In genomic region chr7:47337531-47337930, GRCh38 we compare ENCODE assay signal across 9 cellular contexts.
DNase-seq lines count a peak whose midpoint lies in the region; ATAC-seq and TF ChIP-seq lines count a peak whose summit lies in the region.
"Had no signal": no experiment of that assay in that cellular context is flagged by ENCODE, and none has a peak within 500 bp of the region (broad histone marks: within the 10 kb centered on the region; RNA-seq: fewer than 3 reads in every experiment).

No MANE protein-coding gene starts in this region.

- no peaks in the 10 kb centered on the region for H3K36me3 Mint-ChIP-seq in CD4-positive, alpha-beta T cell (ENCODE audit: low read depth)

- H3K36me3 ChIP-seq in uterus, result no peaks in the 10 kb centered on the region

- no peaks in the 10 kb centered on the region for H3K27me3 ChIP-seq in CD4-positive, alpha-beta T cell (ENCODE audit: control insufficient read depth, insufficient read depth, low read length)
- H3K27me3 ChIP-seq in uterus, result no peaks in the 10 kb centered on the region

- DNase-seq in epithelial cell of proximal tubule (ENCODE audit: low read depth) (no peak), glomerular visceral epithelial cell (ENCODE audit: extremely low spot score) (no peak), uterus (no peak)
- DNase-seq in CD4-positive, alpha-beta T cell, result no peak
- DNase-seq: T-helper 17 cell had no signal

- H3K9me3 Mint-ChIP-seq in CD4-positive, alpha-beta T cell, result no peaks in the 10 kb centered on the region

- no peak for TF ChIP-seq POLR2A in uterus (IDR thresholded peaks at IDR 0.05)

- H3K27ac Mint-ChIP-seq in CD4-positive, alpha-beta T cell, result no peak overlapping the region
- H3K27ac Mint-ChIP-seq: T-helper 17 cell had no signal

- TF ChIP-seq CTCF in 22Rv1 (IDR thresholded peaks at IDR 0.05) (peak; percentile 11; the same call in 1 of the 2 replicates), epithelial cell of proximal tubule (conservative IDR thresholded peaks at IDR 0.05; ENCODE audit: low read depth, low read length) (peak; percentile 26), uterus (IDR thresholded peaks at IDR 0.05) (no peak)
- TF ChIP-seq CTCF in CD4-positive, alpha-beta T cell (IDR thresholded peaks at IDR 0.05), result no peak

- H3K9me3 ChIP-seq in CD4-positive, alpha-beta T cell (ENCODE audit: control insufficient read depth, low read length), result no peaks in the 10 kb centered on the region
- H3K9me3 ChIP-seq in uterus, result no peaks in the 10 kb centered on the region

- H3K4me3 Mint-ChIP-seq in CD4-positive, alpha-beta T cell, result no peak overlapping the region
- H3K4me3 Mint-ChIP-seq: T-helper 17 cell had no signal

- no peaks in the 10 kb centered on the region for H3K4me1 ChIP-seq in uterus

- POLR2A ChIA-PET in CD4-positive, alpha-beta T cell (lab: Charles Lee), result no interaction called here

- no peak overlapping the region for H3K27ac ChIP-seq in 22Rv1
- H3K27ac ChIP-seq in CD4-positive, alpha-beta T cell (ENCODE audit: low read depth, low read length), result no peak overlapping the region
- H3K27ac ChIP-seq in uterus, result no peak overlapping the region

- intact Hi-C loops in CD4-positive, alpha-beta T cell (cut with DNase I, micrococcal nuclease), result no loop called here
- intact Hi-C loops in uterus (cut with DNase I; ENCODE audit: low total_unique reads), result no loop called here

- ATAC-seq in GM19452 (IDR thresholded peaks at IDR 0.05; ENCODE audit: unreplicated experiment) (peak; percentile 98), HG03469 (IDR thresholded peaks at IDR 0.05; ENCODE audit: unreplicated experiment) (peak; percentile 96), GM19035 (IDR thresholded peaks at IDR 0.05; ENCODE audit: unreplicated experiment) (no peak)
- no peak for ATAC-seq in CD4-positive, alpha-beta T cell (ENCODE audit: poor library complexity)
- ATAC-seq: T-helper 17 cell had no signal

- H3K27me3 Mint-ChIP-seq in CD4-positive, alpha-beta T cell, result no peaks in the 10 kb centered on the region
- H3K27me3 Mint-ChIP-seq: T-helper 17 cell had no signal

- CTCF ChIA-PET in CD4-positive, alpha-beta T cell (lab: Charles Lee), result no interaction called here

- H3K4me1 Mint-ChIP-seq in CD4-positive, alpha-beta T cell (ENCODE audit: low read depth), result no peaks in the 10 kb centered on the region
- H3K4me1 Mint-ChIP-seq: T-helper 17 cell had no signal

- H3K4me3 ChIP-seq in epithelial cell of proximal tubule (ENCODE audit: low read depth, low read length) (no peak overlapping the region), uterus (no peak overlapping the region)

Comparison
In these comparisons a context has a peak if more than half of its experiments do, and no peak if none do; other contexts are left out.
1. CTCF ChIP-seq: peak in 22Rv1 (single experiment) and epithelial cell of proximal tubule (single experiment); none in CD4-positive, alpha-beta T cell (single experiment) and uterus (0 of 4).
2. ATAC-seq: peak in GM19452 (single experiment) and HG03469 (single experiment); none in GM19035 (single experiment) and CD4-positive, alpha-beta T cell (single experiment).